1 cellular context compared by ENCODE assay signal in the genomic region with DNA sequence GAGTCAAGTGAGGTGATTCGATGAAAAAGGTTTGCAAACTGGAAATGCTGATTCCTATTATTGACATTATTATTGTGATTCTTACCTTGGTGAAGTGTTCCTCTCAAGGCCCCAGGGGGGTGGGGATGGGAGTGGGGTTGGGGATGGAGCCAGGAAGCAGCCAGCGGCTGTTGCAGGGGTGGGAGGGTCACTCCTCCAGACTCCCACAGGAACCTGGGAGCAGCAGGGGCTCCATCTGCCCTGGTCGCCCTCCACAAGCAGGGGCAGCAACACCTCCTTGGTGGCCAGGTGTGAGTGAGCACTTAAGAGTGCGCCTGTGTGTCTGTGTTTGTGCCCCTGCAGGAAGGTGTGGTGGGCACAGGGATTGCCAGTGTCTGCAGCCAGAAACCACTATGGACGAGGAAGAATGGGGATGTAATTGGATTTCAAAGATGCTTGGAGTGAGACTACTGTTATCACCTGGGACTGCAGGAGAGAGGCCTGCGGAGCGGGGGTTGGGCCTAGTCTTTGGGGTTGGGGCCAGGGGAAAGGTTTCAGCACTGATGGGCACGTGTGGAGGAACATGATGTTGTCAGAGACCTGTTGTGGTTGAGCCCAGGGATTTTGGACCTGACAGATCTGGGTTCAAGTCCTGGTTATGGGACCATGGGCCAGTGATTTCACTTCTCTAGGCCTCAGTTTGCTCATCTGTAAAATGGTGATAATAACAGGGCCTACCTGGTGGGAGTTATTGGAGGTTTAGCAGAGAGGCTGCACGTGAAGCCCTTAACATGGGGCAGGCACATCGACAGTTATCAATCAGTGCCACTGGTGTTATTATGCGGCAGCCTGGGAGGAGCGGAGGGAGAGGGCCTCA.
TF ChIP-seq lines count a peak whose summit lies in the region.

No MANE protein-coding gene starts in this region.

TF ChIP-seq in H1, 55 proteins besides CTCF, POLR2A, EP300 and RAD21:
- no peak for TF ChIP-seq SP1 (IDR thresholded peaks at IDR 0.05; ENCODE audit: low read depth, low read length)
- TF ChIP-seq KDM1A (IDR thresholded peaks at IDR 0.05; ENCODE audit: borderline replicate concordance, low read length), result peak; percentile 93
- no peak for TF ChIP-seq CREB1 (IDR thresholded peaks at IDR 0.05)
- TF ChIP-seq TCF12 (IDR thresholded peaks at IDR 0.05; ENCODE audit: low read depth, low read length), result no peak
- TF ChIP-seq, protein P1, sequence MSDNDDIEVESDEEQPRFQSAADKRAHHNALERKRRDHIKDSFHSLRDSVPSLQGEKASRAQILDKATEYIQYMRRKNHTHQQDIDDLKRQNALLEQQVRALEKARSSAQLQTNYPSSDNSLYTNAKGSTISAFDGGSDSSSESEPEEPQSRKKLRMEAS (IDR thresholded peaks at IDR 0.05), result 0 out of 2 replicates have a peak, but pooled peaks have one; percentile 20
- TF ChIP-seq SP2 (IDR thresholded peaks at IDR 0.05; ENCODE audit: low read length), result no peak
